ENCODE assay signal across 8 cellular contexts in the genomic region with DNA sequence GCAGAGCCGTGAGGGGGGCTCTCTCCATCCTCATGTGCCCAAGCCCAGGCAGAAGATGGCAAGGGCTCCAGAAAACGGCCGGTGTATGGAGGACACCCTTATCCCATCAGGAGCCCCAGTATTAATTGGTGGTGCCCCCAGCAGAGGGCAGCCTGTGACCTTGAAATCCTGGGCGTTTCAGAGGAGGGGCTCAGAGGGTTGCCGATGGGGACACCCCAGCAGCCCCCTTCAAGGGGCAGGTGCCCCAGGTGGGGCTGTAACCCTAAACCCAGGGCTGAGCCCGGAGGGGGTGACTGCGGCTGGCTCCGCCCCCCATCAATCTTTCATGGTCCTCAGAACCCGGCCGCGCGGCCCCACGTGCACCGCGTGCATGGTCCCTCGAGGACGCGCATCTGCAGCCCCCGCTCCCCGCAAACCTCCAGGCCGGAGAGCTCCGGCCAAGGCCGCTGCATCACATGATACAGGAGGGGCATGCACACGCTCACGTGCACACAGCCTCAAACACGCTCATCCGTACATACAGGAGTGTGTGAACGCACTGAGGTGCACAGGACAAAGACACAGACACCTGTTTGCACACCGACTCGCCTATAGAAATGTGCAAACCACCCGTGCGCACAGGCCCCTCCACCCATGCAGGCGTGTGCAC. TPM values are rescaled to one million over a fixed set of nuclear protein-coding genes. Genes with fewer than 3 reads are reported as not detected.
A peak's percentile ranks its signal among the peaks of the same experiment; 100 is the strongest.
DNase-seq lines count a peak whose midpoint lies in the region; ATAC-seq lines count a peak whose summit lies in the region.

No MANE protein-coding gene starts in this region.

- H3K9me3 Mint-ChIP-seq in activated naive CD8-positive, alpha-beta T cell treated with anti-CD3 and anti-CD28 coated beads, Interleukin-2, amount 50 U/mL, for 24 hours, result no peaks in the 10 kb centered on the region

- H3K4me3 ChIP-seq in iPS-20b (ENCODE audit: low read length) (peak overlapping the region; percentile 86), skin epidermis (peak overlapping the region; percentile 56 to 91 (median 68))

- DNase-seq in G401 (ENCODE audit: low spot score), result peak; percentile 44
- peak; percentile 29 for DNase-seq in NCI-H128 (lab: John Stamatoyannopoulos, UW; ENCODE audit: unreplicated experiment)
- peak; percentile 45 for DNase-seq in activated naive CD8-positive, alpha-beta T cell treated with anti-CD3 and anti-CD28 coated beads, Interleukin-2, amount 50 U/mL, for 24 hours

- no peak overlapping the region for H3K27ac ChIP-seq in iPS-20b (ENCODE audit: low read length)
- H3K27ac ChIP-seq in skin epidermis, result peak overlapping the region in 3 of 21 experiments; percentile 1 to 70 (median 64)

- H3K4me1 Mint-ChIP-seq in activated naive CD8-positive, alpha-beta T cell treated with anti-CD3 and anti-CD28 coated beads, Interleukin-2, amount 50 U/mL, for 24 hours, result peaks cover 30% of the 10 kb centered on the region

- H3K36me3 ChIP-seq in iPS-20b (ENCODE audit: insufficient read depth, low read depth, low read length), result peaks cover 26% of the 10 kb centered on the region; the same call in 1 of the 2 replicates

- H3K4me1 ChIP-seq in iPS-20b (ENCODE audit: insufficient read depth, low read length), result peaks cover 7% of the 10 kb centered on the region; the same call in 1 of the 2 replicates

- H3K9ac ChIP-seq in iPS-20b (ENCODE audit: low read depth, low read length), result peak overlapping the region; percentile 65; the same call in 1 of the 2 replicates

- peaks cover 6% of the 10 kb centered on the region for H3K27me3 ChIP-seq in iPS-20b (ENCODE audit: insufficient read depth, low read length)

- in situ Hi-C loops in G401 (cut with HindIII; ENCODE audit: low sequenced_read_pairs), result no loop called here

- peak overlapping the region; percentile 92 for H3K4me3 Mint-ChIP-seq in activated naive CD8-positive, alpha-beta T cell treated with anti-CD3 and anti-CD28 coated beads, Interleukin-2, amount 50 U/mL, for 24 hours

- peaks cover 10% of the 10 kb centered on the region for H3K36me3 Mint-ChIP-seq in activated naive CD8-positive, alpha-beta T cell treated with anti-CD3 and anti-CD28 coated beads, Interleukin-2, amount 50 U/mL, for 24 hours (ENCODE audit: low read depth)

- ATAC-seq in activated naive CD8-positive, alpha-beta T cell treated with anti-CD3 and anti-CD28 coated beads, Interleukin-2, amount 50 U/mL, for 24 hours, result no peak
- ATAC-seq in HG02610 (IDR thresholded peaks at IDR 0.05; ENCODE audit: unreplicated experiment), result no peak
- no peak for ATAC-seq in GM18498 (IDR thresholded peaks at IDR 0.05; ENCODE audit: unreplicated experiment)
- ATAC-seq in HG03378 (IDR thresholded peaks at IDR 0.05; ENCODE audit: unreplicated experiment), result no peak

- no peaks in the 10 kb centered on the region for H3K9me3 ChIP-seq in iPS-20b (ENCODE audit: insufficient read depth, low read depth, low read length)

- H3K27me3 Mint-ChIP-seq in activated naive CD8-positive, alpha-beta T cell treated with anti-CD3 and anti-CD28 coated beads, Interleukin-2, amount 50 U/mL, for 24 hours, result peaks cover 2% of the 10 kb centered on the region

- peak overlapping the region; percentile 83 for H3K27ac Mint-ChIP-seq in activated naive CD8-positive, alpha-beta T cell treated with anti-CD3 and anti-CD28 coated beads, Interleukin-2, amount 50 U/mL, for 24 hours

RNA-seq across cellular contexts. Expression of gene RAB3A, which starts 1.0 kb away (rescaled TPM):
- total RNA-seq in G401 (2014; rRNA removed; shearing (Covaris generic)), result 0.14 and 2.0 TPM in 2 replicates

RNA-seq across cellular contexts. Expression of gene MPV17L2, which starts 9.9 kb away (rescaled TPM):
- 30.4 and 67.0 TPM in 2 replicates for total RNA-seq in G401 (2014; rRNA removed; shearing (Covaris generic))

RNA-seq across cellular contexts. Expression of gene PDE4C, which starts 23.4 kb away (rescaled TPM):
- 11.1 and 17.0 TPM in 2 replicates for total RNA-seq in G401 (2014; rRNA removed; shearing (Covaris generic))

RNA-seq across cellular contexts. Expression of gene IFI30, which starts 29.3 kb away (rescaled TPM):
- 77.6 and 103 TPM in 2 replicates for total RNA-seq in G401 (2014; rRNA removed; shearing (Covaris generic))

RNA-seq across cellular contexts. Expression of gene PIK3R2, which starts 49.9 kb away (rescaled TPM):
- 7.9 and 31.5 TPM in 2 replicates for total RNA-seq in G401 (2014; rRNA removed; shearing (Covaris generic))
